Comparison of ENCODE assay signal across 8 cellular contexts in genomic region chr5:74934949-74935751, GRCh38.
DNase-seq lines count a peak whose midpoint lies in the region; ATAC-seq and TF ChIP-seq lines count a peak whose summit lies in the region.

No MANE protein-coding gene starts in this region.

- H3K4me3 ChIP-seq in cardiac fibroblast (replicated peaks in 1 of 2; ENCODE audit: low read depth in 2 of 2, low read length in 2 of 2) = no peak overlapping the region
- H3K4me3 ChIP-seq in mucosa of descending colon = no peak overlapping the region

- peak; percentile 21 for TF ChIP-seq CTCF in cardiac fibroblast (IDR thresholded peaks at IDR 0.05; ENCODE audit: low read depth, low read length)
- TF ChIP-seq CTCF in mucosa of descending colon (IDR thresholded peaks at IDR 0.05) = no peak

- DNase-seq in NCI-H748 (lab: John Stamatoyannopoulos, UW; ENCODE audit: unreplicated experiment) (peak; percentile 43), NCI-H748 treated with DMSO at 0.1 percent for 48 hours (lab: John Stamatoyannopoulos, UW) (no peak), RKO (ENCODE audit: low spot score) (peak; percentile 7), cardiac fibroblast (ENCODE audit: low read depth in 2 of 2) (peak; percentile 42 to 55), mucosa of descending colon (no peak), posterior cingulate gyrus (no peak)

- intact Hi-C loops in mucosa of descending colon (cut with DNase I, micrococcal nuclease) = no loop called here
- intact Hi-C loops in posterior cingulate gyrus (cut with DNase I) = no loop called here

- no peaks in the 10 kb centered on the region for H3K4me1 ChIP-seq in mucosa of descending colon (ENCODE audit: low read depth)

- ATAC-seq in mucosa of descending colon = peak; percentile 31
- ATAC-seq in HG02884 (IDR thresholded peaks at IDR 0.05; ENCODE audit: unreplicated experiment) = no peak
- ATAC-seq in HG03432 (IDR thresholded peaks at IDR 0.05; ENCODE audit: unreplicated experiment) = no peak

- H3K36me3 ChIP-seq in mucosa of descending colon (ENCODE audit: low read depth) = no peaks in the 10 kb centered on the region

- no peaks in the 10 kb centered on the region for H3K9me3 ChIP-seq in mucosa of descending colon

Comparison
In these comparisons a context has a peak if more than half of its experiments do, and no peak if none do; other contexts are left out.
1. DNase-seq: peak in NCI-H748 (single experiment), RKO (single experiment) and cardiac fibroblast (2 of 2); none in NCI-H748 treated with DMSO at 0.1 percent for 48 hours (single experiment), mucosa of descending colon (0 of 3) and posterior cingulate gyrus (0 of 10).